In the genomic region with DNA sequence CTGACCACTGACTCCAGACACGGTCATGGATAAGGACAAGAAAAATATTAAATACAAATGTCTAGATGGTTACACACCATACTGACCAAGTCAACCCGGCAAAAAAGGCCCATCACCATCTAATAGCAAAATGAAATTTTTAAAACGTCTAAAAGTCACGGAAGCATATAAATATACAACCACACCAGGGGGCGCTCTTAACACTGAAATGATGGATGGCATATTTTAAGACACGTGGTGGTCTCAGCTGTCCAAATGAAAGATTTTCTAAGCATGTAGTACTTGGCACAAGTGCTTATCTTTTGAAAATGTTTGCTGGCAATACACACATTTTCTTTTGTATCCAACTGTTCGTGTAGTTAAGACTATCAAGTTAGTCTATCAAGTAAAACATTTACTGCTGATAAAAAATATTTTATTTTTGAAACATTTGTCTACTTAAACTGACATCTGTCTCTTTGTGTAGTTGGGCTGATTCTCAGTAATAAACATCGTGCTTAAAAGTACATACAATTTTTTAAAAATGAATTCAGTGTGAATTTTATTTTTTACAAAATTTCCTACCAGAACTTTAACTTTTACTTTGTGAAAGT, we compare ENCODE assay signal across 8 cellular contexts.
DNase-seq lines count a peak whose midpoint lies in the region; ATAC-seq and TF ChIP-seq lines count a peak whose summit lies in the region.

No MANE protein-coding gene starts in this region.

- H3K9me3 ChIP-seq in Loucy (ENCODE audit: insufficient read depth, low read depth, low read length): no peaks in the 10 kb centered on the region
- H3K9me3 ChIP-seq in SU-DHL-6 (ENCODE audit: insufficient read depth, low read length): no peaks in the 10 kb centered on the region

- H2AFZ ChIP-seq in Loucy (ENCODE audit: low read length) (peak overlapping the region; percentile 69; the same call in 1 of the 2 replicates), SU-DHL-6 (ENCODE audit: low read depth, low read length, severe bottlenecking) (no peak overlapping the region)

- TF ChIP-seq CTCF in Loucy (conservative IDR thresholded peaks at IDR 0.05; ENCODE audit: low read length) (peak; percentile 87), SU-DHL-6 (IDR thresholded peaks at IDR 0.05; ENCODE audit: insufficient read depth, low read length, poor library complexity, severe bottlenecking) (peak; percentile 61), cardiac fibroblast (IDR thresholded peaks at IDR 0.05; ENCODE audit: low read depth, low read length) (peak; percentile 67)

- peak; percentile 12 for DNase-seq in Caki2 (ENCODE audit: low read depth)
- DNase-seq in cardiac fibroblast (ENCODE audit: low read depth in 2 of 2): peak; percentile 72 to 76
- DNase-seq in medulla oblongata (ENCODE audit: extremely low spot score): peak; percentile 74
- DNase-seq in superior temporal gyrus (ENCODE audit: extremely low spot score): peak; percentile 85

- no peak overlapping the region for H3K4me3 ChIP-seq in Loucy (ENCODE audit: low read length, poor library complexity, severe bottlenecking)
- no peak overlapping the region for H3K4me3 ChIP-seq in SU-DHL-6 (ENCODE audit: insufficient read depth, low read length, poor library complexity, severe bottlenecking)
- no peak overlapping the region for H3K4me3 ChIP-seq in cardiac fibroblast (replicated peaks in 1 of 2; ENCODE audit: low read depth in 2 of 2, low read length in 2 of 2)

- no peaks in the 10 kb centered on the region for H3K27me3 ChIP-seq in Loucy (ENCODE audit: insufficient read depth, low read length, poor library complexity, severe bottlenecking)
- no peaks in the 10 kb centered on the region for H3K27me3 ChIP-seq in SU-DHL-6 (ENCODE audit: low read length)

- ATAC-seq in GM19455 (IDR thresholded peaks at IDR 0.05; ENCODE audit: unreplicated experiment) (peak; percentile 53), HG02571 (IDR thresholded peaks at IDR 0.05; ENCODE audit: unreplicated experiment) (no peak)

- H3K9me2 ChIP-seq in Loucy (replicated peaks; ENCODE audit: low read depth, low read length) (no peaks in the 10 kb centered on the region), SU-DHL-6 (replicated peaks; ENCODE audit: insufficient read depth, low read length) (no peaks in the 10 kb centered on the region)

- H3K36me3 ChIP-seq in Loucy (ENCODE audit: insufficient read depth, low read length) (no peaks in the 10 kb centered on the region), SU-DHL-6 (ENCODE audit: low read length) (no peaks in the 10 kb centered on the region)

- H3K79me2 ChIP-seq in Loucy (ENCODE audit: insufficient read depth, low read length) (no peaks in the 10 kb centered on the region), SU-DHL-6 (ENCODE audit: insufficient read depth, low read length) (no peaks in the 10 kb centered on the region)

- H3K4me1 ChIP-seq in Loucy (ENCODE audit: insufficient read depth, low read length, poor library complexity, severe bottlenecking): peaks cover 9% of the 10 kb centered on the region

- H3K4me2 ChIP-seq in Loucy (ENCODE audit: low read depth, low read length, poor library complexity, severe bottlenecking): peak overlapping the region; percentile 9
- no peak overlapping the region for H3K4me2 ChIP-seq in SU-DHL-6 (ENCODE audit: low read depth, low read length, poor library complexity, severe bottlenecking)

- no peaks in the 10 kb centered on the region for H4K20me1 ChIP-seq in Loucy (ENCODE audit: insufficient read depth, low read length, poor library complexity, severe bottlenecking)
- H4K20me1 ChIP-seq in SU-DHL-6 (ENCODE audit: low read depth, low read length): no peaks in the 10 kb centered on the region

- in situ Hi-C loops in Caki2 (cut with HindIII; ENCODE audit: low pct_unique_long_range_greater_than_20kb, low sequenced_read_pairs): no loop called here

- H3F3A ChIP-seq in Loucy (ENCODE audit: low read depth): peaks cover 3% of the 10 kb centered on the region; the same call in 1 of the 2 replicates
- H3F3A ChIP-seq in SU-DHL-6 (ENCODE audit: insufficient read depth): no peaks in the 10 kb centered on the region

- H3K27ac ChIP-seq in SU-DHL-6 (ENCODE audit: low read depth, low read length): no peak overlapping the region

- H3K9ac ChIP-seq in Loucy (ENCODE audit: low read depth, low read length, poor library complexity, severe bottlenecking) (no peak overlapping the region), SU-DHL-6 (ENCODE audit: low read length) (no peak overlapping the region)

Comparison
In these comparisons a context has a peak if more than half of its experiments do, and no peak if none do; other contexts are left out.
1. DNase-seq: peak in every context shown above with its lines; median percentile 85 in superior temporal gyrus; 74 in cardiac fibroblast; 74 in medulla oblongata; 12 in Caki2.